In the genomic region with DNA sequence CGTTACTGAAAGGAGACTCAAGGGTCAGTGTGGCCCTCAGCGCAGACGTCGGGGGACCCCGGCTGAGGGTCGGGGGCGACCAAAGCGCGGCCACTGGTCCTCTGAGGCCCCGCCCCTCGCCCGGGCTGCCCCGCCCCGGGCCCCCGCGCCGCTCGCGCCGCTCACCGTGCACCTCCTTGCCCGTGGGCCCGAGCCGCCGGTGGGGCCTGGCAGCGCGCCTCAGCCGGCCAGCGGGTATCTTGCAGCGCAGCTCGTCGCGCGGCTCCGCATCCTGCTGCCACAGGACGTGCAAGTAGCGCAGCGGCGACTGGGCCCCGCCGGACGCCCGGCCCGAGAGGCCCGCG, we compare ENCODE assay signal across 7 cellular contexts. TPM values are rescaled to one million over a fixed set of nuclear protein-coding genes. Genes with fewer than 3 reads are reported as not detected.
A peak's percentile ranks its signal among the peaks of the same experiment; 100 is the strongest.
DNase-seq lines count a peak whose midpoint lies in the region; ATAC-seq and TF ChIP-seq lines count a peak whose summit lies in the region.

No MANE protein-coding gene starts in this region.

- peak overlapping the region; percentile 94 for H3K27ac Mint-ChIP-seq in HFFc6
- H3K27ac Mint-ChIP-seq in activated naive CD8-positive, alpha-beta T cell treated with anti-CD3 and anti-CD28 coated beads, Interleukin-2, amount 50 U/mL, for 24 hours, result peak overlapping the region; percentile 92

- H3K36me3 Mint-ChIP-seq in HFFc6 (ENCODE audit: low read depth), result peaks cover 24% of the 10 kb centered on the region
- peaks cover 22% of the 10 kb centered on the region for H3K36me3 Mint-ChIP-seq in activated naive CD8-positive, alpha-beta T cell treated with anti-CD3 and anti-CD28 coated beads, Interleukin-2, amount 50 U/mL, for 24 hours (ENCODE audit: low read depth)

- H3K36me3 ChIP-seq in iPS-18a (ENCODE audit: control insufficient read depth, low read depth, low read length), result no peaks in the 10 kb centered on the region

- peaks cover 21% of the 10 kb centered on the region for H3K4me1 Mint-ChIP-seq in HFFc6 (ENCODE audit: low read depth)
- peaks cover 36% of the 10 kb centered on the region for H3K4me1 Mint-ChIP-seq in activated naive CD8-positive, alpha-beta T cell treated with anti-CD3 and anti-CD28 coated beads, Interleukin-2, amount 50 U/mL, for 24 hours

- H3K27me3 Mint-ChIP-seq in HFFc6 (ENCODE audit: insufficient read depth), result no peaks in the 10 kb centered on the region
- H3K27me3 Mint-ChIP-seq in activated naive CD8-positive, alpha-beta T cell treated with anti-CD3 and anti-CD28 coated beads, Interleukin-2, amount 50 U/mL, for 24 hours, result no peaks in the 10 kb centered on the region

- H3K4me3 ChIP-seq in iPS-18a (ENCODE audit: low read length), result peak overlapping the region; percentile 89

- TF ChIP-seq CTCF in HFFc6 (IDR thresholded peaks at IDR 0.05), result no peak

- H3K27ac ChIP-seq in iPS-18a (ENCODE audit: low read length), result no peak overlapping the region

- DNase-seq in HFFc6 (no peak), NCI-H2171 (lab: John Stamatoyannopoulos, UW) (peak; percentile 38), SIG-M5 (lab: John Stamatoyannopoulos, UW) (no peak)
- peak; percentile 66 for DNase-seq in activated naive CD8-positive, alpha-beta T cell treated with anti-CD3 and anti-CD28 coated beads, Interleukin-2, amount 50 U/mL, for 24 hours
- DNase-seq in stimulated activated CD4-positive, alpha-beta T cell treated with anti-CD3 and anti-CD28 coated beads, Interleukin-15, amount 100 ng/mL, for 48 hours (ENCODE audit: low read depth in 2 of 2), result peak; percentile 18 to 19

- peak; percentile 28 for ATAC-seq in GM18519 (IDR thresholded peaks at IDR 0.05; ENCODE audit: low FRiP score, unreplicated experiment)
- peak; percentile 37 for ATAC-seq in activated naive CD8-positive, alpha-beta T cell treated with anti-CD3 and anti-CD28 coated beads, Interleukin-2, amount 50 U/mL, for 24 hours

- H3K9me3 Mint-ChIP-seq in HFFc6, result peaks cover 24% of the 10 kb centered on the region
- no peaks in the 10 kb centered on the region for H3K9me3 Mint-ChIP-seq in activated naive CD8-positive, alpha-beta T cell treated with anti-CD3 and anti-CD28 coated beads, Interleukin-2, amount 50 U/mL, for 24 hours

- peak overlapping the region; percentile 94 for H3K4me3 Mint-ChIP-seq in HFFc6
- peak overlapping the region; percentile 90 for H3K4me3 Mint-ChIP-seq in activated naive CD8-positive, alpha-beta T cell treated with anti-CD3 and anti-CD28 coated beads, Interleukin-2, amount 50 U/mL, for 24 hours

- no peaks in the 10 kb centered on the region for H3K4me1 ChIP-seq in iPS-18a (ENCODE audit: control insufficient read depth, low read depth, low read length)

- peak overlapping the region; percentile 42 for H3K9ac ChIP-seq in iPS-18a (ENCODE audit: low read length)

- H3K27me3 ChIP-seq in iPS-18a (ENCODE audit: control insufficient read depth, insufficient read depth, low read length), result no peaks in the 10 kb centered on the region

- no peaks in the 10 kb centered on the region for H3K9me3 ChIP-seq in iPS-18a (ENCODE audit: control insufficient read depth, low read depth, low read length)

RNA-seq across cellular contexts. Expression of a gene that starts 0.4 kb away (rescaled TPM):
- total RNA-seq in HFFc6 (2021; fragmentation: NEBNext Ultra II Directional; extraction: Animal tissue kit (Norgen Biotek cat#: 25700)), result 10 to 100 TPM; 18.3 to 25.4 (median 20.9) TPM

RNA-seq across cellular contexts. Expression of a gene that starts 5.5 kb away (rescaled TPM):
- total RNA-seq in HFFc6 (2021; fragmentation: NEBNext Ultra II Directional; extraction: Animal tissue kit (Norgen Biotek cat#: 25700)), result 100 to 1,000 TPM; 306 to 371 (median 357) TPM

RNA-seq across cellular contexts. Expression of a gene that starts 20.5 kb away (rescaled TPM):
- total RNA-seq in HFFc6 (2021; fragmentation: NEBNext Ultra II Directional; extraction: Animal tissue kit (Norgen Biotek cat#: 25700)), result not detected

RNA-seq across cellular contexts. Expression of a gene that starts 36.0 kb away (rescaled TPM):
- 10 to 100 TPM; 27.6 to 42.3 (median 29.2) TPM for total RNA-seq in HFFc6 (2021; fragmentation: NEBNext Ultra II Directional; extraction: Animal tissue kit (Norgen Biotek cat#: 25700))

Comparison
In these comparisons a context has a peak if more than half of its experiments do, and no peak if none do; other contexts are left out.
1. DNase-seq: peak in NCI-H2171 (single experiment), activated naive CD8-positive, alpha-beta T cell treated with anti-CD3 and anti-CD28 coated beads, Interleukin-2, amount 50 U/mL, for 24 hours (single experiment) and stimulated activated CD4-positive, alpha-beta T cell treated with anti-CD3 and anti-CD28 coated beads, Interleukin-15, amount 100 ng/mL, for 48 hours (2 of 2); none in HFFc6 (single experiment) and SIG-M5 (single experiment).